ENCODE assay signal across 1 cellular context in the genomic region with DNA sequence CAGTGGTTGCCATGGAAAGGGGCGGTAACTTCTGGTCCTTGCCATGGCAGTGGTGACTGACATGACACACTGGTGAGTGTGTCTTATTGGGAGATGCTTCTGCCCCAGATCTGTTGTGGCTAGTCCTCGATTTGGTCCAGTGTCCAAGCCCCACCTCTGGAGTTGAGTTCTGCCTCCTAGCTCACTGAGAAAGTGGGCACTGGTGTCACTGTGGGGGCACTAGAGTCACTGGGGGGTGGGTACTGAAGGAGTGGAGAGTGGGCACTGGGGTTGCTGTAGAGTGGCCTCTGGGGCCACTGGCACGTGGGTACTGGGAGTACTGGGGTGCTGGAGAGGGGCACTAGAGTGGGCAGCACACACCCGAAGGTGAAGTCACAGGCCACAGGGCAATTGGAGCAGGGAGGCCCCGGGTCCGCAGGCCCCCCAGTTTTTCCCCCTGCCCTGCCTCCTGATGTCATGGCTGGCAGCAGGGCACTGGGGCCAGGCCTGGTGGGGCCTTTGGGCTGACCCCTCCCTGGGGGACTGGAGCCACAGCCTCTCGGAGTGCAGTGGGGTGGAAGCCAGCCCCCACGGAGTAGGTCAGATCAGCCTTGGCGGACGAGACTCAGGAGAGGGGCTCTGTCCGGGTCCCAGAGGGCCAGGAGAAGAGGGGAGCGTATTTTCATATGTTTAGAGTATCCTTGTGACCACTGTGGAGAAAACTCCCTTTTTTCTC.
TF ChIP-seq lines count a peak whose summit lies in the region.

No MANE protein-coding gene starts in this region.

TF ChIP-seq in WTC11, 78 proteins besides CTCF, POLR2A, EP300 and RAD21:
- TF ChIP-seq EMX1 (CRISPR knock-in tag; IDR thresholded peaks at IDR 0.05) (no peak), TP53 (CRISPR knock-in tag; IDR thresholded peaks at IDR 0.05) (no peak), ZNF232 (CRISPR knock-in tag; IDR thresholded peaks at IDR 0.05) (no peak), TCF7 (CRISPR knock-in tag; IDR thresholded peaks at IDR 0.05; ENCODE audit: low read depth) (no peak), HMGA2 (CRISPR knock-in tag; IDR thresholded peaks at IDR 0.05) (no peak), ZNF138 (CRISPR knock-in tag; conservative IDR thresholded peaks at IDR 0.05) (no peak), SMAD4 (CRISPR knock-in tag; IDR thresholded peaks at IDR 0.05) (no peak), ZNF263 (CRISPR knock-in tag; IDR thresholded peaks at IDR 0.05; ENCODE audit: low read depth) (no peak), RORB (CRISPR knock-in tag; IDR thresholded peaks at IDR 0.05) (no peak)
- TF ChIP-seq, protein P1, sequence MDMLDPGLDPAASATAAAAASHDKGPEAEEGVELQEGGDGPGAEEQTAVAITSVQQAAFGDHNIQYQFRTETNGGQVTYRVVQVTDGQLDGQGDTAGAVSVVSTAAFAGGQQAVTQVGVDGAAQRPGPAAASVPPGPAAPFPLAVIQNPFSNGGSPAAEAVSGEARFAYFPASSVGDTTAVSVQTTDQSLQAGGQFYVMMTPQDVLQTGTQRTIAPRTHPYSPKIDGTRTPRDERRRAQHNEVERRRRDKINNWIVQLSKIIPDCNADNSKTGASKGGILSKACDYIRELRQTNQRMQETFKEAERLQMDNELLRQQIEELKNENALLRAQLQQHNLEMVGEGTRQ (CRISPR knock-in tag; IDR thresholded peaks at IDR 0.05): no peak
- TF ChIP-seq, protein P2, sequence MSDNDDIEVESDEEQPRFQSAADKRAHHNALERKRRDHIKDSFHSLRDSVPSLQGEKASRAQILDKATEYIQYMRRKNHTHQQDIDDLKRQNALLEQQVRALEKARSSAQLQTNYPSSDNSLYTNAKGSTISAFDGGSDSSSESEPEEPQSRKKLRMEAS (CRISPR knock-in tag; IDR thresholded peaks at IDR 0.05): no peak
- TF ChIP-seq, protein P3, sequence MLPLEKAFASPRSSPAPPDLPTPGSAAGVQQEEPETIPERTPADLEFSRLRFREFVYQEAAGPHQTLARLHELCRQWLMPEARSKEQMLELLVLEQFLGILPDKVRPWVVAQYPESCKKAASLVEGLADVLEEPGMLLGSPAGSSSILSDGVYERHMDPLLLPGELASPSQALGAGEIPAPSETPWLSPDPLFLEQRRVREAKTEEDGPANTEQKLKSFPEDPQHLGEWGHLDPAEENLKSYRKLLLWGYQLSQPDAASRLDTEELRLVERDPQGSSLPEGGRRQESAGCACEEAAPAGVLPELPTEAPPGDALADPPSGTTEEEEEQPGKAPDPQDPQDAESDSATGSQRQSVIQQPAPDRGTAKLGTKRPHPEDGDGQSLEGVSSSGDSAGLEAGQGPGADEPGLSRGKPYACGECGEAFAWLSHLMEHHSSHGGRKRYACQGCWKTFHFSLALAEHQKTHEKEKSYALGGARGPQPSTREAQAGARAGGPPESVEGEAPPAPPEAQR (CRISPR knock-in tag; IDR thresholded peaks at IDR 0.05): no peak
- TF ChIP-seq, protein P4, sequence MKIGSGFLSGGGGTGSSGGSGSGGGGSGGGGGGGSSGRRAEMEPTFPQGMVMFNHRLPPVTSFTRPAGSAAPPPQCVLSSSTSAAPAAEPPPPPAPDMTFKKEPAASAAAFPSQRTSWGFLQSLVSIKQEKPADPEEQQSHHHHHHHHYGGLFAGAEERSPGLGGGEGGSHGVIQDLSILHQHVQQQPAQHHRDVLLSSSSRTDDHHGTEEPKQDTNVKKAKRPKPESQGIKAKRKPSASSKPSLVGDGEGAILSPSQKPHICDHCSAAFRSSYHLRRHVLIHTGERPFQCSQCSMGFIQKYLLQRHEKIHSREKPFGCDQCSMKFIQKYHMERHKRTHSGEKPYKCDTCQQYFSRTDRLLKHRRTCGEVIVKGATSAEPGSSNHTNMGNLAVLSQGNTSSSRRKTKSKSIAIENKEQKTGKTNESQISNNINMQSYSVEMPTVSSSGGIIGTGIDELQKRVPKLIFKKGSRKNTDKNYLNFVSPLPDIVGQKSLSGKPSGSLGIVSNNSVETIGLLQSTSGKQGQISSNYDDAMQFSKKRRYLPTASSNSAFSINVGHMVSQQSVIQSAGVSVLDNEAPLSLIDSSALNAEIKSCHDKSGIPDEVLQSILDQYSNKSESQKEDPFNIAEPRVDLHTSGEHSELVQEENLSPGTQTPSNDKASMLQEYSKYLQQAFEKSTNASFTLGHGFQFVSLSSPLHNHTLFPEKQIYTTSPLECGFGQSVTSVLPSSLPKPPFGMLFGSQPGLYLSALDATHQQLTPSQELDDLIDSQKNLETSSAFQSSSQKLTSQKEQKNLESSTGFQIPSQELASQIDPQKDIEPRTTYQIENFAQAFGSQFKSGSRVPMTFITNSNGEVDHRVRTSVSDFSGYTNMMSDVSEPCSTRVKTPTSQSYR (CRISPR knock-in tag; IDR thresholded peaks at IDR 0.05): no peak
- TF ChIP-seq, protein P5, sequence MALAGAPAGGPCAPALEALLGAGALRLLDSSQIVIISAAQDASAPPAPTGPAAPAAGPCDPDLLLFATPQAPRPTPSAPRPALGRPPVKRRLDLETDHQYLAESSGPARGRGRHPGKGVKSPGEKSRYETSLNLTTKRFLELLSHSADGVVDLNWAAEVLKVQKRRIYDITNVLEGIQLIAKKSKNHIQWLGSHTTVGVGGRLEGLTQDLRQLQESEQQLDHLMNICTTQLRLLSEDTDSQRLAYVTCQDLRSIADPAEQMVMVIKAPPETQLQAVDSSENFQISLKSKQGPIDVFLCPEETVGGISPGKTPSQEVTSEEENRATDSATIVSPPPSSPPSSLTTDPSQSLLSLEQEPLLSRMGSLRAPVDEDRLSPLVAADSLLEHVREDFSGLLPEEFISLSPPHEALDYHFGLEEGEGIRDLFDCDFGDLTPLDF (CRISPR knock-in tag; IDR thresholded peaks at IDR 0.05): no peak
- TF ChIP-seq, protein P6, sequence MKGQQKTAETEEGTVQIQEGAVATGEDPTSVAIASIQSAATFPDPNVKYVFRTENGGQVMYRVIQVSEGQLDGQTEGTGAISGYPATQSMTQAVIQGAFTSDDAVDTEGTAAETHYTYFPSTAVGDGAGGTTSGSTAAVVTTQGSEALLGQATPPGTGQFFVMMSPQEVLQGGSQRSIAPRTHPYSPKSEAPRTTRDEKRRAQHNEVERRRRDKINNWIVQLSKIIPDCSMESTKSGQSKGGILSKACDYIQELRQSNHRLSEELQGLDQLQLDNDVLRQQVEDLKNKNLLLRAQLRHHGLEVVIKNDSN (CRISPR knock-in tag; IDR thresholded peaks at IDR 0.05): no peak
